In genomic region chr13:97125810-97126738, GRCh38 we compare ENCODE assay signal across 8 cellular contexts.
DNase-seq lines count a peak whose midpoint lies in the region; ATAC-seq and TF ChIP-seq lines count a peak whose summit lies in the region.

No MANE protein-coding gene starts in this region.

- ATAC-seq in activated CD8-positive, alpha-beta T cell treated with anti-CD3 and anti-CD28 coated beads for 36 hours = peak; percentile 92
- ATAC-seq in activated CD8-positive, alpha-beta T cell treated with anti-CD3 and anti-CD28 coated beads, Interleukin-2, amount 10 ng/mL, durations not matched to agents 7 days and 5 days = no peak
- ATAC-seq in gastrocnemius medialis (peak; percentile 90 to 93), WTC11 (no peak; the same call in 1 of the 2 replicates), T-cell (replicated peaks in 1 of 4) (no peak)

- peaks cover 30 to 49% of the 10 kb centered on the region in 2 donors for H3K4me1 ChIP-seq in gastrocnemius medialis

- in situ Hi-C loops in gastrocnemius medialis (cut with MboI; ENCODE audit: low sequenced_read_pairs in 4 of 4) = loop anchor here in 3 of 4 donors (10.0 kb wide), 3 partner anchors 79 to 219 kb away; no protein-coding TSS in a partner anchor

- H3K9me3 Mint-ChIP-seq in activated CD8-positive, alpha-beta T cell treated with anti-CD3 and anti-CD28 coated beads for 36 hours = no peaks in the 10 kb centered on the region
- H3K9me3 Mint-ChIP-seq in activated CD8-positive, alpha-beta T cell treated with anti-CD3 and anti-CD28 coated beads, Interleukin-2, amount 10 ng/mL, durations not matched to agents 7 days and 5 days (ENCODE audit: insufficient read depth) = no peaks in the 10 kb centered on the region
- H3K9me3 Mint-ChIP-seq in WTC11 = no peaks in the 10 kb centered on the region
- H3K9me3 Mint-ChIP-seq in T-cell = no peaks in the 10 kb centered on the region

- intact Hi-C loops in activated CD8-positive, alpha-beta T cell treated with anti-CD3 and anti-CD28 coated beads for 36 hours (cut with micrococcal nuclease) = loop anchor here (10.0 kb wide), 1 partner anchor 99 kb away; the partner anchor contains the start of gene MBNL2
- intact Hi-C loops in gastrocnemius medialis (cut with DNase I; ENCODE audit: low total_unique reads) = loop anchor here (5.0 kb wide), 1 partner anchor 1449 kb away; the partner anchor contains the start of gene DNAJC3

- H3K4me3 ChIP-seq in HFF-Myc (replicated peaks; ENCODE audit: low read depth, low read length) = peak overlapping the region; percentile 8; the same call in 1 of the 2 replicates
- peak overlapping the region in 3 of 4 donors; percentile 6 to 10 (median 10) for H3K4me3 ChIP-seq in gastrocnemius medialis

- TF ChIP-seq CTCF in activated CD8-positive, alpha-beta T cell treated with anti-CD3 and anti-CD28 coated beads for 36 hours (IDR thresholded peaks at IDR 0.05) = no peak
- no peak for TF ChIP-seq CTCF in HFF-Myc (IDR thresholded peaks at IDR 0.05; ENCODE audit: low read depth, low read length, missing control alignments)
- peak in 1 of 5 experiments; percentile 2 for TF ChIP-seq CTCF in gastrocnemius medialis (IDR thresholded peaks at IDR 0.05 in 4 of 5, conservative IDR thresholded peaks at IDR 0.05 in 1 of 5)
- no peak for TF ChIP-seq CTCF in WTC11 (IDR thresholded peaks at IDR 0.05)

- H3K36me3 ChIP-seq in gastrocnemius medialis = no peaks in the 10 kb centered on the region

- peaks cover 21% of the 10 kb centered on the region for H3K27me3 Mint-ChIP-seq in activated CD8-positive, alpha-beta T cell treated with anti-CD3 and anti-CD28 coated beads for 36 hours
- H3K27me3 Mint-ChIP-seq in activated CD8-positive, alpha-beta T cell treated with anti-CD3 and anti-CD28 coated beads, Interleukin-2, amount 10 ng/mL, durations not matched to agents 7 days and 5 days (ENCODE audit: low read depth) = peaks cover 4% of the 10 kb centered on the region
- H3K27me3 Mint-ChIP-seq in WTC11 (ENCODE audit: low read depth) (peaks cover 6% of the 10 kb centered on the region; the same call in 1 of the 2 replicates), T-cell (peaks cover 20 to 35% of the 10 kb centered on the region in 2 donors)

- peak; percentile 27 for DNase-seq in activated CD8-positive, alpha-beta T cell treated with anti-CD3 and anti-CD28 coated beads for 36 hours
- DNase-seq in activated CD8-positive, alpha-beta T cell treated with anti-CD3 and anti-CD28 coated beads, Interleukin-2, amount 10 ng/mL, durations not matched to agents 7 days and 5 days = no peak
- DNase-seq in HFF-Myc (ENCODE audit: extremely low read depth, low read depth) (no peak), NCI-H1436 (lab: John Stamatoyannopoulos, UW) (peak; percentile 48), epithelial cell of prostate (ENCODE audit: low read depth, low spot score) (peak; percentile 52), gastrocnemius medialis (peak; percentile 66 to 80), WTC11 (ENCODE audit: low spot score) (no peak), T-cell (no peak)

- H3K9me3 ChIP-seq in gastrocnemius medialis = no peaks in the 10 kb centered on the region

- no peaks in the 10 kb centered on the region for H3K36me3 Mint-ChIP-seq in activated CD8-positive, alpha-beta T cell treated with anti-CD3 and anti-CD28 coated beads for 36 hours (ENCODE audit: low read depth)
- no peaks in the 10 kb centered on the region for H3K36me3 Mint-ChIP-seq in activated CD8-positive, alpha-beta T cell treated with anti-CD3 and anti-CD28 coated beads, Interleukin-2, amount 10 ng/mL, durations not matched to agents 7 days and 5 days (ENCODE audit: low read depth)
- H3K36me3 Mint-ChIP-seq in WTC11 (no peaks in the 10 kb centered on the region), T-cell (no peaks in the 10 kb centered on the region)

- H3K27ac ChIP-seq in epithelial cell of prostate (peak overlapping the region; percentile 69), gastrocnemius medialis (peak overlapping the region; percentile 79 to 84 (median 81))

- H3K27me3 ChIP-seq in gastrocnemius medialis = no peaks in the 10 kb centered on the region

- TF ChIP-seq POLR2A in gastrocnemius medialis (IDR thresholded peaks at IDR 0.05) = peak in 1 of 2 donors; percentile 12

- CTCF ChIA-PET in activated CD8-positive, alpha-beta T cell treated with anti-CD3 and anti-CD28 coated beads for 36 hours (lab: Charles Lee) = interaction anchor here (1.1 to 4.4 kb wide), 2 partner anchors 17 to 218 kb away, joined by 3 to 25 read pairs; no protein-coding TSS in a partner anchor
- CTCF ChIA-PET in activated CD8-positive, alpha-beta T cell treated with anti-CD3 and anti-CD28 coated beads, Interleukin-2, amount 10 ng/mL, durations not matched to agents 7 days and 5 days (lab: Charles Lee) = interaction anchor here (1.1 kb wide), 1 partner anchor 16 kb away, joined by 3 read pairs; no protein-coding TSS in a partner anchor
- CTCF ChIA-PET in WTC11 (lab: Charles Lee) (interaction anchor here (1.1 to 1.9 kb wide), 3 partner anchors 11 to 16 kb away, joined by 3 to 20 read pairs (median 8); no protein-coding TSS in a partner anchor), T-cell (lab: Charles Lee) (interaction anchor here (0.6 to 0.7 kb wide), 4 partner anchors 15 to 270 kb away, joined by 4 to 6 read pairs (median 6); no protein-coding TSS in a partner anchor)

- H3K4me1 Mint-ChIP-seq in activated CD8-positive, alpha-beta T cell treated with anti-CD3 and anti-CD28 coated beads for 36 hours (ENCODE audit: low read depth) = peaks cover 21% of the 10 kb centered on the region
- H3K4me1 Mint-ChIP-seq in activated CD8-positive, alpha-beta T cell treated with anti-CD3 and anti-CD28 coated beads, Interleukin-2, amount 10 ng/mL, durations not matched to agents 7 days and 5 days (ENCODE audit: low read depth) = no peaks in the 10 kb centered on the region
- H3K4me1 Mint-ChIP-seq in WTC11 (peaks cover 34% of the 10 kb centered on the region), T-cell (no peaks in the 10 kb centered on the region)

- H3K4me3 Mint-ChIP-seq in activated CD8-positive, alpha-beta T cell treated with anti-CD3 and anti-CD28 coated beads for 36 hours = no peak overlapping the region
- H3K4me3 Mint-ChIP-seq in activated CD8-positive, alpha-beta T cell treated with anti-CD3 and anti-CD28 coated beads, Interleukin-2, amount 10 ng/mL, durations not matched to agents 7 days and 5 days = no peak overlapping the region
- H3K4me3 Mint-ChIP-seq in WTC11 (no peak overlapping the region), T-cell (no peak overlapping the region)

- H3K27ac Mint-ChIP-seq in activated CD8-positive, alpha-beta T cell treated with anti-CD3 and anti-CD28 coated beads for 36 hours = no peak overlapping the region
- no peak overlapping the region for H3K27ac Mint-ChIP-seq in activated CD8-positive, alpha-beta T cell treated with anti-CD3 and anti-CD28 coated beads, Interleukin-2, amount 10 ng/mL, durations not matched to agents 7 days and 5 days
- H3K27ac Mint-ChIP-seq in WTC11 (no peak overlapping the region), T-cell (no peak overlapping the region)

- POLR2A ChIA-PET in activated CD8-positive, alpha-beta T cell treated with anti-CD3 and anti-CD28 coated beads for 36 hours (lab: Charles Lee) = interaction anchor here (0.8 kb wide), 1 partner anchor 18 kb away, joined by 3 read pairs; no protein-coding TSS in a partner anchor
- POLR2A ChIA-PET in activated CD8-positive, alpha-beta T cell treated with anti-CD3 and anti-CD28 coated beads, Interleukin-2, amount 10 ng/mL, durations not matched to agents 7 days and 5 days (lab: Charles Lee) = no interaction called here
- POLR2A ChIA-PET in WTC11 (lab: Charles Lee) = no interaction called here
- POLR2A ChIA-PET in T-cell (lab: Charles Lee) = interaction anchor here (0.5 to 0.7 kb wide), 2 partner anchors 58 to 1118 kb away, joined by 3 read pairs; no protein-coding TSS in a partner anchor

TF ChIP-seq in WTC11, 78 proteins besides CTCF, POLR2A, EP300 and RAD21 (continues in another document):
- TF ChIP-seq STAT6 (CRISPR knock-in tag; conservative IDR thresholded peaks at IDR 0.05; ENCODE audit: low read depth) (no peak), OVOL2 (CRISPR knock-in tag; IDR thresholded peaks at IDR 0.05; ENCODE audit: borderline replicate concordance) (no peak), FOXP4 (CRISPR knock-in tag; IDR thresholded peaks at IDR 0.05) (no peak)

Comparison
In these comparisons a context has a peak if more than half of its experiments do, and no peak if none do; other contexts are left out.
1. ATAC-seq: peak in activated CD8-positive, alpha-beta T cell treated with anti-CD3 and anti-CD28 coated beads for 36 hours (single experiment) and gastrocnemius medialis (2 of 2); none in activated CD8-positive, alpha-beta T cell treated with anti-CD3 and anti-CD28 coated beads, Interleukin-2, amount 10 ng/mL, durations not matched to agents 7 days and 5 days (single experiment), WTC11 (single experiment) and T-cell (0 of 4).
2. DNase-seq: peak in activated CD8-positive, alpha-beta T cell treated with anti-CD3 and anti-CD28 coated beads for 36 hours (single experiment), NCI-H1436 (single experiment), epithelial cell of prostate (single experiment) and gastrocnemius medialis (2 of 2); none in activated CD8-positive, alpha-beta T cell treated with anti-CD3 and anti-CD28 coated beads, Interleukin-2, amount 10 ng/mL, durations not matched to agents 7 days and 5 days (single experiment), HFF-Myc (single experiment), WTC11 (single experiment) and T-cell (0 of 34).
3. POLR2A ChIA-PET loops: an anchor here in activated CD8-positive, alpha-beta T cell treated with anti-CD3 and anti-CD28 coated beads for 36 hours (0.8 kb wide) and T-cell (0.5 to 0.7 kb wide); none called in activated CD8-positive, alpha-beta T cell treated with anti-CD3 and anti-CD28 coated beads, Interleukin-2, amount 10 ng/mL, durations not matched to agents 7 days and 5 days and WTC11.